In the genomic region with DNA sequence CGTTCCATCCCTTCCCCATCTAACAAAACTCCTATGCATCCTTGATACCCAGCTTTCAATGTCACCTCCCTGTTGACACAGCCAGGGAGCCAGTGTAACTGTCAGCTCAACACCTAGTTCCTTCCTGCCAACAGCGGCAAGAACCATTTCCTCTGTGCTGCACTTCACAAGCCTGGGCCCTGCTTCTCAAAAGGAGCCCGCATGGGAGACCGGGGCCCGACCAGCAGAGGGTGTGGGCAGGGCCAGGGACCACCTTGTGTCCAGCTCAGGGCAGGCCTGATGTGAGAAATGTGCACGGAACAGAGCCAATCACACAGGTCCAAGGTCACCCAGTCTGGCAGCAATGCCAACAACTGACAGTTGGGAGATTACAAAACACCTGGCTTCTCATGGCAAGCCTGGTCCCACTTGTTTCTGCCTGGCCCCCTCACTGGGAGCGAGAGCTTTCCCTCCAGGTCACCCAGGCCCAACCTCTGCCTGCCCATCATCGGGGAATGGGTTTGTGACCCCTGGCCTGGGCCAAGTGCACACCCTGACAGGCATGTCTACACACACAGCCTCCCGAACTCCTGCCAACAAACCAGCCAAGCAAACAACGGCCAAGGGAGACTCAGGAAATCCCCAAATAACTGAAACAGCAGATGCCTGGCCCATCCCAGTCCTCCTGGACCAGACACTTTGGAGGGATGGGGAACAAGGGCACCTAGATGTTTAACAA, we compare ENCODE assay signal across 8 cellular contexts. TPM values are rescaled to one million over a fixed set of nuclear protein-coding genes. Genes with fewer than 3 reads are reported as not detected.
DNase-seq lines count a peak whose midpoint lies in the region; ATAC-seq, FAIRE-seq and TF ChIP-seq lines count a peak whose summit lies in the region.

No MANE protein-coding gene starts in this region.

- peak overlapping the region; percentile 91 to 100 (median 100) for H3K27ac ChIP-seq in BLaER1 treated with 17β-estradiol and CSF1 and Interleukin-3, amounts not matched to agents 10 nM and 100 nM
- H3K27ac ChIP-seq in KMS-11 = peak overlapping the region; percentile 84; the same call in 1 of the 2 replicates
- peak overlapping the region; percentile 21 to 100 (median 96) for H3K27ac ChIP-seq in heart left ventricle
- H3K27ac ChIP-seq in small intestine (ENCODE audit: low read depth in 1 of 2, low read length in 1 of 2) = peak overlapping the region; percentile 86 to 93

- intact Hi-C loops in heart left ventricle (cut with DNase I) = loop anchor here in 3 of 10 donors (10.0 kb wide), 4 partner anchors 119 to 471 kb away; a partner anchor contains a TSS

- peaks cover 12 to 40% (median 26%) of the 10 kb centered on the region in 11 experiments for H3K36me3 ChIP-seq in BLaER1 treated with 17β-estradiol and CSF1 and Interleukin-3, amounts not matched to agents 10 nM and 100 nM
- H3K36me3 ChIP-seq in KMS-11 (ENCODE audit: insufficient read depth) = no peaks in the 10 kb centered on the region
- peaks cover 0 to 31% (median 25%) of the 10 kb centered on the region in 9 donors for H3K36me3 ChIP-seq in heart left ventricle
- peaks cover 21 to 22% of the 10 kb centered on the region in 2 donors for H3K36me3 ChIP-seq in small intestine (ENCODE audit: control insufficient read depth in 2 of 2, insufficient read depth in 2 of 2, low read length in 2 of 2)

- peak overlapping the region; percentile 94 to 100 (median 99); a peak in 21 of 22 replicates for H3K9ac ChIP-seq in BLaER1 treated with 17β-estradiol and CSF1 and Interleukin-3, amounts not matched to agents 10 nM and 100 nM
- no peak overlapping the region for H3K9ac ChIP-seq in KMS-11

- TF ChIP-seq CTCF in KMS-11 (conservative IDR thresholded peaks at IDR 0.05; ENCODE audit: low read depth, low read length) (no peak), heart left ventricle (IDR thresholded peaks at IDR 0.05) (peak in 1 of 12 donors; percentile 6)

- no peaks in the 10 kb centered on the region for H3K9me3 ChIP-seq in BLaER1 treated with 17β-estradiol and CSF1 and Interleukin-3, amounts not matched to agents 10 nM and 100 nM (replicated peaks in 1 of 11)
- H3K9me3 ChIP-seq in heart left ventricle (no peaks in the 10 kb centered on the region), small intestine (ENCODE audit: control insufficient read depth, low read depth) (no peaks in the 10 kb centered on the region)

- peaks cover 43 to 60% (median 58%) of the 10 kb centered on the region in 11 experiments for H4K20me1 ChIP-seq in BLaER1 treated with 17β-estradiol and CSF1 and Interleukin-3, amounts not matched to agents 10 nM and 100 nM
- no peaks in the 10 kb centered on the region for H4K20me1 ChIP-seq in KMS-11 (ENCODE audit: insufficient read depth)

- H3K4me1 ChIP-seq in BLaER1 treated with 17β-estradiol and CSF1 and Interleukin-3, amounts not matched to agents 10 nM and 100 nM = peaks cover 71 to 78% (median 73%) of the 10 kb centered on the region in 10 experiments
- H3K4me1 ChIP-seq in KMS-11 (ENCODE audit: low read depth, poor library complexity, severe bottlenecking) (peaks cover 23% of the 10 kb centered on the region), heart left ventricle (peaks cover 15 to 81% (median 61%) of the 10 kb centered on the region in 12 donors), small intestine (ENCODE audit: control insufficient read depth in 2 of 2, insufficient read depth in 1 of 2, low read depth in 1 of 2, low read length in 1 of 2) (peaks cover 7 to 15% of the 10 kb centered on the region in 2 donors)

- H3K4me3 ChIP-seq in BLaER1 treated with 17β-estradiol and CSF1 and Interleukin-3, amounts not matched to agents 10 nM and 100 nM = peak overlapping the region; percentile 76 to 95 (median 90)
- H3K4me3 ChIP-seq in KMS-11 (IDR thresholded peaks at IDR 0.05; ENCODE audit: insufficient read depth, low read depth, low read length) (no peak overlapping the region), heart left ventricle (peak overlapping the region in 7 of 12 donors; percentile 1 to 98 (median 65)), small intestine (ENCODE audit: low read depth in 1 of 2, low read length in 2 of 2) (peak overlapping the region in 1 of 2 donors; percentile 84)

- no peaks in the 10 kb centered on the region for H3K27me3 ChIP-seq in BLaER1 treated with 17β-estradiol and CSF1 and Interleukin-3, amounts not matched to agents 10 nM and 100 nM
- H3K27me3 ChIP-seq in KMS-11 (ENCODE audit: insufficient read depth, low read depth) (no peaks in the 10 kb centered on the region), heart left ventricle (no peaks in the 10 kb centered on the region), small intestine (ENCODE audit: control insufficient read depth in 2 of 2, insufficient read depth in 2 of 2, low read length in 2 of 2) (no peaks in the 10 kb centered on the region)

- peaks cover 40% of the 10 kb centered on the region for H3K79me2 ChIP-seq in KMS-11 (ENCODE audit: insufficient read depth, low read depth)

- ATAC-seq in heart left ventricle (no peak), GM18511 (IDR thresholded peaks at IDR 0.05; ENCODE audit: unreplicated experiment) (no peak), GM18498 (IDR thresholded peaks at IDR 0.05; ENCODE audit: unreplicated experiment) (no peak), GM21526 (IDR thresholded peaks at IDR 0.05; ENCODE audit: low FRiP score, unreplicated experiment) (no peak)

- WGBS in heart left ventricle, 4 donors = 5 to 8% (median 7%) methylated on average over 9 to 10 of the region's 10 CpGs
- 1 to 8% (median 3%) methylated on average over 10 of the region's 10 CpGs for WGBS in small intestine, 3 donors

- no peak for FAIRE-seq in small intestine (lab: Jason Lieb, UNC)

- DNase-seq in activated T-cell treated with anti-CD3 and anti-CD28 coated beads, Interleukin-2, amount 50 U/mL, for 48 hours = peak; percentile 60 to 69
- peak in 2 of 5 donors; percentile 45 to 58 for DNase-seq in heart left ventricle
- peak; percentile 78 for DNase-seq in small intestine

- TF ChIP-seq POLR2A in heart left ventricle (IDR thresholded peaks at IDR 0.05) = no peak

- H2AFZ ChIP-seq in KMS-11 (ENCODE audit: low read depth) = no peak overlapping the region

- peak overlapping the region; percentile 96 to 100 (median 98) for H3K4me2 ChIP-seq in BLaER1 treated with 17β-estradiol and CSF1 and Interleukin-3, amounts not matched to agents 10 nM and 100 nM
- H3K4me2 ChIP-seq in KMS-11 = peak overlapping the region; percentile 60; the same call in 1 of the 2 replicates

RNA-seq across cellular contexts. Expression of a gene that starts 3.1 kb away (rescaled TPM):
- 10 to 100 TPM in 8 of 9 donors, 1 to 10 TPM in 1; 9.2 to 35.7 (median 21.0) TPM for total RNA-seq in heart left ventricle
- 10 to 100 TPM; 14.4 to 14.8 TPM for polyA plus RNA-seq in heart left ventricle
- 10 to 100 TPM; 13.5 to 27.0 (median 14.5) TPM for polyA plus RNA-seq in small intestine

RNA-seq across cellular contexts. Expression of a gene that starts 15.1 kb away (rescaled TPM):
- total RNA-seq in heart left ventricle = under 1 TPM in 4 of 9 donors, not detected in 5; 0.08 to 0.67 (median 0.40) TPM
- under 1 TPM in 1 of 2 donors, not detected in 1; 0.07 TPM for polyA plus RNA-seq in heart left ventricle
- polyA plus RNA-seq in small intestine = 100 to 1,000 TPM in 2 of 3 donors, 10 to 100 TPM in 1; 50.1 to 545 (median 411) TPM

Comparison
In these comparisons a context has a peak if more than half of its experiments do, and no peak if none do; other contexts are left out.
1. RNA of a gene that starts 15.1 kb away (polyA plus RNA-seq): 50.1 to 545 TPM in small intestine; 0.07 TPM in heart left ventricle; every median in the first group is over 10 times any median in the second.
2. Peak in every context shown above with its lines, with median percentiles within 50 percentile points of each other: H3K27ac ChIP-seq.